ENCODE assay signal across 8 cellular contexts in the genomic region with DNA sequence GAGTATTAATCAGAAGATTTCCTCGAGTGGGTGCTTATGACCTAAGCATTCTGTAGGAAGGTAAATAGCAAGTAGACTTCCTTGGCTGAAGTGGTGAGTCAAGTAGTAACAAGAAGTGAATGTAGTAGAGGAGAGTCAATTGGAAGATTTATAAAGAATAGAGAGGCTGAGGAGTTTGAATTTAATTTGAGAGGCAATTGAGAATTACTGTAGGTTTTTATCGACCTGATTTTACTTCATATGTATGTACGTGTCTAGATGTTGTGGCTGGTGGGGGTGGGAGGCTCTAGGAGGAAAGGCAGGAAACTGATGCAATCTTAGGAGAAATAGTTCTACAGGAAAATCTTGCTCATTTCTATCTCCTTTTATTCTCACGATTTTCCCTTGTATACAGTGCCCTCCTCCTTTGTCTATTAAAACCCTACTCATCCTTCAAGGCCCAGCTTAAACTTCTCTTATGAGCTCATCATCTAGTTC. TPM values are rescaled to one million over a fixed set of nuclear protein-coding genes. Genes with fewer than 3 reads are reported as not detected.
A peak's percentile ranks its signal among the peaks of the same experiment; 100 is the strongest.
DNase-seq lines count a peak whose midpoint lies in the region; ATAC-seq and TF ChIP-seq lines count a peak whose summit lies in the region.

No MANE protein-coding gene starts in this region.

- H3K36me3 ChIP-seq in BJ (ENCODE audit: control insufficient read depth, insufficient read depth, low read length) = peaks cover 1% of the 10 kb centered on the region; the same call in 1 of the 2 replicates
- H3K36me3 ChIP-seq in Loucy (ENCODE audit: insufficient read depth, low read length) = peaks cover 63% of the 10 kb centered on the region; the same call in 1 of the 2 replicates

- peak; percentile 51 for DNase-seq in BJ (ENCODE audit: low read depth)
- peak; percentile 65 to 77 for DNase-seq in cardiac fibroblast (ENCODE audit: low read depth in 2 of 2)
- peak; percentile 1 for DNase-seq in stimulated activated naive CD4-positive, alpha-beta T cell treated with Interleukin-2 at 50 U/mL for 16 hours (lab: John Stamatoyannopoulos, UW)
- DNase-seq in NCI-H510A (lab: John Stamatoyannopoulos, UW) = no peak
- no peak for DNase-seq in HEK293T (ENCODE audit: extremely low spot score)
- DNase-seq in NOMO-1 treated with DMSO at 0.1 percent for 48 hours (lab: John Stamatoyannopoulos, UW; ENCODE audit: unreplicated experiment) = no peak

- H3K9me3 ChIP-seq in Loucy (ENCODE audit: insufficient read depth, low read depth, low read length) = no peaks in the 10 kb centered on the region

- peak overlapping the region; percentile 93 for H3K4me2 ChIP-seq in Loucy (ENCODE audit: low read depth, low read length, poor library complexity, severe bottlenecking)

- CTCF ChIA-PET in BJ (lab: Yijun Ruan, JAX) (no interaction called here), HEK293T (lab: Yijun Ruan, JAX) (no interaction called here)

- peaks cover 29% of the 10 kb centered on the region for H3K4me1 ChIP-seq in Loucy (ENCODE audit: insufficient read depth, low read length, poor library complexity, severe bottlenecking)

- POLR2A ChIA-PET in BJ (lab: Charles Lee) (no interaction called here), HEK293T (lab: Yijun Ruan, JAX) (interaction anchor here (0.9 to 5.7 kb wide), 2 partner anchors 8 to 9 kb away, joined by 4 to 41 read pairs; a partner anchor contains a TSS)

- peaks cover 91% of the 10 kb centered on the region for H4K20me1 ChIP-seq in Loucy (ENCODE audit: insufficient read depth, low read length, poor library complexity, severe bottlenecking)

- H2AFZ ChIP-seq in Loucy (ENCODE audit: low read length) = no peak overlapping the region

- H3K9me2 ChIP-seq in Loucy (replicated peaks; ENCODE audit: low read depth, low read length) = no peaks in the 10 kb centered on the region

- no peak for TF ChIP-seq CTCF in BJ (IDR thresholded peaks at IDR 0.05; ENCODE audit: insufficient read depth, low read depth, low read length)
- TF ChIP-seq CTCF in Loucy (conservative IDR thresholded peaks at IDR 0.05; ENCODE audit: low read length) = no peak
- no peak for TF ChIP-seq CTCF in cardiac fibroblast (IDR thresholded peaks at IDR 0.05; ENCODE audit: low read depth, low read length)

- H3F3A ChIP-seq in Loucy (ENCODE audit: low read depth) = no peaks in the 10 kb centered on the region

- H3K9ac ChIP-seq in Loucy (ENCODE audit: low read depth, low read length, poor library complexity, severe bottlenecking) = peak overlapping the region; percentile 51

- H3K27me3 ChIP-seq in BJ (ENCODE audit: control insufficient read depth, insufficient read depth, low read length) (no peaks in the 10 kb centered on the region), Loucy (ENCODE audit: insufficient read depth, low read length, poor library complexity, severe bottlenecking) (no peaks in the 10 kb centered on the region)

- no peak overlapping the region for H3K4me3 ChIP-seq in BJ (ENCODE audit: low read depth, low read length)
- peak overlapping the region; percentile 88 for H3K4me3 ChIP-seq in Loucy (ENCODE audit: low read length, poor library complexity, severe bottlenecking)
- H3K4me3 ChIP-seq in cardiac fibroblast (replicated peaks in 1 of 2; ENCODE audit: low read depth in 2 of 2, low read length in 2 of 2) = no peak overlapping the region

- peak; percentile 19 for ATAC-seq in GM19438 (IDR thresholded peaks at IDR 0.05; ENCODE audit: low read depth, unreplicated experiment)

- H3K79me2 ChIP-seq in Loucy (ENCODE audit: insufficient read depth, low read length) = peaks cover 98% of the 10 kb centered on the region

TF ChIP-seq in HEK293T, 16 proteins besides CTCF, POLR2A, EP300 and RAD21:
- TF ChIP-seq L3MBTL2 (conservative IDR thresholded peaks at IDR 0.05) = no peak
- no peak for TF ChIP-seq FOXM1 (IDR thresholded peaks at IDR 0.05; ENCODE audit: borderline replicate concordance)
- TF ChIP-seq HDGF (IDR thresholded peaks at IDR 0.05; ENCODE audit: borderline replicate concordance) = no peak
- TF ChIP-seq ARNT (IDR thresholded peaks at IDR 0.05) = no peak

RNA-seq across cellular contexts. Expression of a gene that starts 8.7 kb away (rescaled TPM):
- polyA plus RNA-seq in BJ (2011; rRNA removed) = 280 and 330 TPM in 2 replicates
- polyA minus RNA-seq in BJ (2011; rRNA and poly(A)+ RNA removed) = 162 and 204 TPM in 2 replicates

RNA-seq across cellular contexts. Expression of a gene that starts 36.7 kb away (rescaled TPM):
- 2.4 and 3.0 TPM in 2 replicates for polyA plus RNA-seq in BJ (2011; rRNA removed)
- polyA minus RNA-seq in BJ (2011; rRNA and poly(A)+ RNA removed) = 1.7 and 1.9 TPM in 2 replicates

Comparison
In these comparisons a context has a peak if more than half of its experiments do, and no peak if none do; other contexts are left out.
1. DNase-seq: peak in BJ (single experiment), cardiac fibroblast (2 of 2) and stimulated activated naive CD4-positive, alpha-beta T cell treated with Interleukin-2 at 50 U/mL for 16 hours (single experiment); none in NCI-H510A (single experiment), HEK293T (single experiment) and NOMO-1 treated with DMSO at 0.1 percent for 48 hours (single experiment).